Comparison of ENCODE assay signal across 28 cellular contexts in genomic region chr2:236637691-236638569, GRCh38.
DNase-seq lines count a peak whose midpoint lies in the region; ATAC-seq, FAIRE-seq and TF ChIP-seq lines count a peak whose summit lies in the region.
"Had no signal": no experiment of that assay in that cellular context is flagged by ENCODE, and none has a peak within 500 bp of the region (broad histone marks: within the 10 kb centered on the region; RNA-seq: fewer than 3 reads in every experiment).

No MANE protein-coding gene starts in this region.

- H3K4me2 ChIP-seq in IMR-90 (ENCODE audit: low read depth, low read length) (no peak overlapping the region), astrocyte (ENCODE audit: low read length) (no peak overlapping the region)
- H3K4me2 ChIP-seq: SK-N-SH had no signal

- H2BK15ac ChIP-seq in IMR-90 (ENCODE audit: low read depth, low read length): 0 out of 3 replicates have a peak overlapping the region, but pooled peaks have one; percentile 7

- peaks cover 12% of the 10 kb centered on the region; the same call in 1 of the 2 replicates for H3K9me3 ChIP-seq in IMR-90 (ENCODE audit: control insufficient read depth, insufficient read depth, low read length)
- peaks cover 10% of the 10 kb centered on the region for H3K9me3 ChIP-seq in astrocyte (ENCODE audit: insufficient read depth, low read depth, low read length)
- H3K9me3 ChIP-seq in kidney (ENCODE audit: control insufficient read depth in 1 of 2, low read length in 2 of 2): no peaks in the 10 kb centered on the region
- no peaks in the 10 kb centered on the region for H3K9me3 ChIP-seq in testis
- H3K9me3 ChIP-seq: Caco-2, colonic mucosa, pancreas, SK-N-SH had no signal

- intact Hi-C loops in IMR-90 (cut with micrococcal nuclease) (no loop called here), kidney (cut with DNase I) (no loop called here), testis (cut with DNase I; ENCODE audit: low total_unique reads) (no loop called here)

- DNase-seq in IMR-90: peak; percentile 12
- peak; percentile 67 for DNase-seq in astrocyte (ENCODE audit: low read depth)
- DNase-seq in kidney: peak; percentile 3
- DNase-seq in testis: peak; percentile 6
- DNase-seq in NCI-H524 treated with DMSO at 0.1 percent for 48 hours (lab: John Stamatoyannopoulos, UW): no peak
- DNase-seq in inferior parietal cortex (ENCODE audit: extremely low spot score): no peak
- DNase-seq in NCI-H2227 treated with DMSO at 0.1 percent for 48 hours (lab: John Stamatoyannopoulos, UW): no peak
- DNase-seq: activated CD4-positive, alpha-beta memory T cell treated with anti-CD3 and anti-CD28 coated beads for 36 hours; activated CD4-positive, CD25-positive, alpha-beta regulatory T cell; activated naive CD4-positive, alpha-beta T cell treated with anti-CD3 and anti-CD28 coated beads for 36 hours; activated T-cell treated with anti-CD3 and anti-CD28 coated beads, Interleukin-2, amount 50 U/mL, for 4 hours; Caco-2; colonic mucosa; DND-41; HCEC 1CT; immature natural killer cell; Kasumi-1; NCI-H1105 treated with DMSO at 0.1 percent for 48 hours; NCI-H2081; RPMI8226; SK-N-SH; stimulated activated naive CD4-positive, alpha-beta T cell had no signal

- H3K18ac ChIP-seq in IMR-90 (ENCODE audit: low read depth, low read length): peak overlapping the region; percentile 74; the same call in 1 of the 2 replicates

- H2BK5ac ChIP-seq in IMR-90 (ENCODE audit: low read depth, low read length, poor library complexity, severe bottlenecking): no peak overlapping the region

- TF ChIP-seq RAD21 in IMR-90 (IDR thresholded peaks at IDR 0.05; ENCODE audit: low read length): no peak

- no peak for TF ChIP-seq POLR2A in IMR-90 (IDR thresholded peaks at IDR 0.05; ENCODE audit: low read depth, low read length)
- no peak for TF ChIP-seq POLR2A in testis (IDR thresholded peaks at IDR 0.05)

- H3K4me3 Mint-ChIP-seq in astrocyte (ENCODE audit: unreplicated experiment): no peak overlapping the region
- H3K4me3 Mint-ChIP-seq: activated CD4-positive, alpha-beta memory T cell treated with anti-CD3 and anti-CD28 coated beads for 36 hours; activated naive CD4-positive, alpha-beta T cell treated with anti-CD3 and anti-CD28 coated beads for 36 hours; activated T-cell treated with anti-CD3 and anti-CD28 coated beads, Interleukin-2, amount 50 U/mL, for 4 hours; brain; immature natural killer cell had no signal

- no peak overlapping the region for H2AK9ac ChIP-seq in IMR-90 (replicated peaks; ENCODE audit: low read depth, low read length, poor library complexity)

- peaks cover 40% of the 10 kb centered on the region for H3K9me3 Mint-ChIP-seq in astrocyte (ENCODE audit: unreplicated experiment)
- H3K9me3 Mint-ChIP-seq: activated CD4-positive, alpha-beta memory T cell treated with anti-CD3 and anti-CD28 coated beads for 36 hours; activated naive CD4-positive, alpha-beta T cell treated with anti-CD3 and anti-CD28 coated beads for 36 hours; activated T-cell treated with anti-CD3 and anti-CD28 coated beads, Interleukin-2, amount 50 U/mL, for 4 hours had no signal

- H4K5ac ChIP-seq in IMR-90 (ENCODE audit: low read depth, low read length): peak overlapping the region; percentile 84

- H2BK20ac ChIP-seq in IMR-90 (ENCODE audit: low read depth, low read length): 0 out of 2 replicates have a peak overlapping the region, but pooled peaks have one; percentile 52

- H3K9ac ChIP-seq in IMR-90 (ENCODE audit: low read depth, low read length) (no peak overlapping the region), astrocyte (ENCODE audit: low read length) (no peak overlapping the region), kidney (ENCODE audit: low read length in 2 of 2) (no peak overlapping the region)
- H3K9ac ChIP-seq: SK-N-SH had no signal

- no peaks in the 10 kb centered on the region for H3K79me1 ChIP-seq in IMR-90 (ENCODE audit: low read depth in 1 of 2, low read length in 2 of 2)

- ATAC-seq in IMR-90 (ENCODE audit: low read depth): no peak
- ATAC-seq: activated T-cell treated with anti-CD3 and anti-CD28 coated beads, Interleukin-2, amount 50 U/mL, for 4 hours; pancreas had no signal

- no peaks in the 10 kb centered on the region for H3K36me3 ChIP-seq in IMR-90 (ENCODE audit: control insufficient read depth, insufficient read depth, low read length)
- no peaks in the 10 kb centered on the region for H3K36me3 ChIP-seq in astrocyte (ENCODE audit: insufficient read depth, low read length)
- H3K36me3 ChIP-seq in kidney (ENCODE audit: control insufficient read depth in 1 of 2, insufficient read depth in 2 of 2, low read length in 2 of 2): no peaks in the 10 kb centered on the region
- no peaks in the 10 kb centered on the region for H3K36me3 ChIP-seq in testis (ENCODE audit: low read depth, missing control alignments)
- H3K36me3 ChIP-seq: colonic mucosa, pancreas, tibial nerve had no signal

- H3K4me3 ChIP-seq in IMR-90 (ENCODE audit: insufficient read depth, low read depth, low read length) (no peak overlapping the region), astrocyte (ENCODE audit: insufficient read depth, low read depth, low read length) (no peak overlapping the region), kidney (ENCODE audit: low read length in 2 of 2) (no peak overlapping the region), testis (no peak overlapping the region)
- H3K4me3 ChIP-seq: colonic mucosa, lung, pancreas, tibial nerve had no signal

- no peak for FAIRE-seq in astrocyte (lab: Jason Lieb, UNC)
- FAIRE-seq in kidney (lab: Jason Lieb, UNC): no peak
- FAIRE-seq: endometrium, GM18507, pancreas had no signal

- peak overlapping the region; percentile 69 for H3K27ac Mint-ChIP-seq in astrocyte (ENCODE audit: unreplicated experiment)
- H3K27ac Mint-ChIP-seq: activated CD4-positive, alpha-beta memory T cell treated with anti-CD3 and anti-CD28 coated beads for 36 hours; activated naive CD4-positive, alpha-beta T cell treated with anti-CD3 and anti-CD28 coated beads for 36 hours; immature natural killer cell had no signal

- H3K27me3 Mint-ChIP-seq in astrocyte (ENCODE audit: low read depth, unreplicated experiment): peaks cover 9% of the 10 kb centered on the region
- H3K27me3 Mint-ChIP-seq: activated CD4-positive, alpha-beta memory T cell treated with anti-CD3 and anti-CD28 coated beads for 36 hours had no signal

- peaks cover 5% of the 10 kb centered on the region for H3K36me3 Mint-ChIP-seq in astrocyte (ENCODE audit: low read depth, unreplicated experiment)
- H3K36me3 Mint-ChIP-seq: activated CD4-positive, alpha-beta memory T cell treated with anti-CD3 and anti-CD28 coated beads for 36 hours; immature natural killer cell had no signal

- no peaks in the 10 kb centered on the region for H3K79me2 ChIP-seq in astrocyte (ENCODE audit: insufficient read depth, low read length)

- POLR2A ChIA-PET in IMR-90 (lab: Charles Lee; ENCODE audit: unreplicated experiment): no interaction called here

- no peak overlapping the region for H4K8ac ChIP-seq in IMR-90 (ENCODE audit: low read depth in 2 of 2, low read length in 2 of 2)

- peaks cover 3% of the 10 kb centered on the region for H3K27me3 ChIP-seq in IMR-90 (ENCODE audit: control insufficient read depth, insufficient read depth, low read length)
- H3K27me3 ChIP-seq in astrocyte (ENCODE audit: insufficient read depth, low read length): no peaks in the 10 kb centered on the region
- no peaks in the 10 kb centered on the region for H3K27me3 ChIP-seq in testis
- H3K27me3 ChIP-seq: colonic mucosa, pancreas, tibial nerve had no signal

- in situ Hi-C loops in IMR-90 (cut with MboI; ENCODE audit: low sequenced_read_pairs): no loop called here

- no peak overlapping the region for H3K23ac ChIP-seq in IMR-90 (ENCODE audit: low read depth, low read length)

- no peak overlapping the region for H3K56ac ChIP-seq in IMR-90 (ENCODE audit: extremely low read depth, insufficient read depth, low read length)

- CTCF ChIA-PET in IMR-90 (lab: Yijun Ruan, JAX): no interaction called here

- H3K4me1 ChIP-seq in IMR-90 (ENCODE audit: control insufficient read depth, insufficient read depth, low read length) (peaks cover 4% of the 10 kb centered on the region), astrocyte (ENCODE audit: insufficient read depth, low read length) (peaks cover 8% of the 10 kb centered on the region), kidney (ENCODE audit: control insufficient read depth in 1 of 2, insufficient read depth in 1 of 2, low read depth in 1 of 2, low read length in 2 of 2) (no peaks in the 10 kb centered on the region), testis (no peaks in the 10 kb centered on the region)
- H3K4me1 ChIP-seq: Caco-2, colonic mucosa had no signal

- no peak overlapping the region for H4K91ac ChIP-seq in IMR-90 (ENCODE audit: insufficient read depth, low read depth, low read length)

- H2AFZ ChIP-seq in IMR-90 (replicated peaks; ENCODE audit: low read length, poor library complexity) (peak overlapping the region; percentile 21), astrocyte (ENCODE audit: low read depth, low read length) (no peak overlapping the region)

- no peak for TF ChIP-seq CTCF in IMR-90 (conservative IDR thresholded peaks at IDR 0.05; ENCODE audit: low read depth, low read length)
- no peak for TF ChIP-seq CTCF in astrocyte (IDR thresholded peaks at IDR 0.05; ENCODE audit: insufficient read depth, low read depth, low read length)
- TF ChIP-seq CTCF in kidney (IDR thresholded peaks at IDR 0.05; ENCODE audit: borderline replicate concordance, extremely low read depth, insufficient read depth): no peak
- TF ChIP-seq CTCF in testis (IDR thresholded peaks at IDR 0.05): no peak

- no TSS peak for BruUV-seq in IMR-90 (replicated peaks; lab: Mats Ljungman, UMichigan)

- dilution Hi-C loops in IMR-90 (cut with HindIII; ENCODE audit: low sequenced_read_pairs, unreplicated experiment): no loop called here

- H3K4me1 Mint-ChIP-seq in astrocyte (ENCODE audit: low read depth, unreplicated experiment): peaks cover 9% of the 10 kb centered on the region
- H3K4me1 Mint-ChIP-seq: immature natural killer cell had no signal

- WGBS in IMR-90 (ENCODE audit: extremely low coverage in 2 of 2, insufficient read length in 1 of 2), 2 experiments: 39% methylated on average over 3 of the region's 6 CpGs; no CpG with 5 or more reads in 1 of the 2 experiments
- 66% methylated on average over 6 of the region's 6 CpGs for WGBS in testis, 2 donors

- no peak overlapping the region for H3K14ac ChIP-seq in IMR-90 (replicated peaks; ENCODE audit: low read depth, low read length)

- no peak overlapping the region for H3K4ac ChIP-seq in IMR-90 (ENCODE audit: low read depth, low read length)

- no peak overlapping the region for H2BK120ac ChIP-seq in IMR-90 (ENCODE audit: low read depth, low read length)

- no peaks in the 10 kb centered on the region for H3K9me1 ChIP-seq in IMR-90 (ENCODE audit: insufficient read depth, low read length)

- H3K27ac ChIP-seq in IMR-90 (ENCODE audit: insufficient read depth, low read length) (no peak overlapping the region), astrocyte (ENCODE audit: low read depth, low read length) (no peak overlapping the region), kidney (ENCODE audit: low read depth in 2 of 2, low read length in 2 of 2) (no peak overlapping the region), testis (no peak overlapping the region)
- H3K27ac ChIP-seq: colonic mucosa, pancreas, tibial nerve had no signal

- H2AK5ac ChIP-seq in IMR-90 (ENCODE audit: low read depth, low read length): no peak overlapping the region

- H4K20me1 ChIP-seq in IMR-90 (ENCODE audit: insufficient read depth, low read length) (no peaks in the 10 kb centered on the region), astrocyte (ENCODE audit: insufficient read depth, low read length) (no peaks in the 10 kb centered on the region)

Comparison
In these comparisons a context has a peak if more than half of its experiments do, and no peak if none do; other contexts are left out.
1. DNase-seq: peak in IMR-90 (single experiment), astrocyte (single experiment), kidney (single experiment) and testis (single experiment); none in NCI-H524 treated with DMSO at 0.1 percent for 48 hours (single experiment), inferior parietal cortex (single experiment) and NCI-H2227 treated with DMSO at 0.1 percent for 48 hours (single experiment).